Comparison of ENCODE assay signal across 1 cellular context in genomic region chr6:118581489-118581959, GRCh38.
TF ChIP-seq lines count a peak whose summit lies in the region.

No MANE protein-coding gene starts in this region.

TF ChIP-seq in K562, 482 proteins besides CTCF, POLR2A, EP300 and RAD21 (continued from another document):
- TF ChIP-seq KHSRP (IDR thresholded peaks at IDR 0.05) (no peak), RCOR1 (IDR thresholded peaks at IDR 0.05; ENCODE audit: borderline replicate concordance in 1 of 2, low read depth in 2 of 2, low read length in 2 of 2) (peak in 1 of 2 experiments; percentile 83; a peak in 2 of 4 replicates), CXXC5 (CRISPR knock-in tag; IDR thresholded peaks at IDR 0.05) (peak; percentile 50; the same call in 1 of the 2 replicates), SMARCA4 (IDR thresholded peaks at IDR 0.05) (peak; percentile 85), RBM14 (IDR thresholded peaks at IDR 0.05; ENCODE audit: borderline replicate concordance, insufficient read depth, low read depth, low read length) (no peak), SUPT5H (IDR thresholded peaks at IDR 0.05) (no peak), ZNF766 (CRISPR knock-in tag; conservative IDR thresholded peaks at IDR 0.05) (peak; percentile 70; the same call in 1 of the 2 replicates), SOX6 (IDR thresholded peaks at IDR 0.05) (peak; percentile 33; the same call in 1 of the 2 replicates), HMBOX1 (IDR thresholded peaks at IDR 0.05) (peak; percentile 65; the same call in 1 of the 2 replicates), JUND (IDR thresholded peaks at IDR 0.05; ENCODE audit: borderline replicate concordance, low read depth, low read length) (peak; percentile 94), JUND (tag; IDR thresholded peaks at IDR 0.05; ENCODE audit: borderline replicate concordance, low read depth, low read length) (peak; percentile 89; the same call in 1 of the 3 replicates), TEAD4 (IDR thresholded peaks at IDR 0.05; ENCODE audit: low read length) (peak; percentile 65; the same call in 1 of the 2 replicates), TEAD4 (CRISPR knock-in tag; IDR thresholded peaks at IDR 0.05; ENCODE audit: borderline replicate concordance) (no peak), ZNF282 (CRISPR knock-in tag; IDR thresholded peaks at IDR 0.05) (no peak), FOS (IDR thresholded peaks at IDR 0.05; ENCODE audit: extremely low read depth, insufficient read length) (peak; percentile 39), CBX5 (IDR thresholded peaks at IDR 0.05; ENCODE audit: borderline replicate concordance, low read depth) (no peak), ARID1B (IDR thresholded peaks at IDR 0.05) (peak; percentile 78), ZNF384 (IDR thresholded peaks at IDR 0.05; ENCODE audit: low read depth, low read length) (peak; percentile 67), CEBPG (CRISPR knock-in tag; IDR thresholded peaks at IDR 0.05) (peak; percentile 88), CEBPG (tag; conservative IDR thresholded peaks at IDR 0.05 in 1 of 2, IDR thresholded peaks at IDR 0.05 in 1 of 2) (peak; percentile 95), ZNF696 (CRISPR knock-in tag; conservative IDR thresholded peaks at IDR 0.05) (no peak), KDM1A (IDR thresholded peaks at IDR 0.05) (peak; percentile 65 to 75), SMARCE1 (IDR thresholded peaks at IDR 0.05) (peak; percentile 79), ARNT (IDR thresholded peaks at IDR 0.05) (no peak), CEBPB (tag; IDR thresholded peaks at IDR 0.05) (peak; percentile 99), TRIM24 (IDR thresholded peaks at IDR 0.05) (peak; percentile 40 to 73; a peak in 2 of 4 replicates), JUN (IDR thresholded peaks at IDR 0.05; ENCODE audit: borderline replicate concordance, low read depth, low read length) (peak; percentile 77), JUN (CRISPR knock-in tag; IDR thresholded peaks at IDR 0.05; ENCODE audit: borderline replicate concordance) (no peak), ATF3 (IDR thresholded peaks at IDR 0.05) (peak; percentile 85), ATF3 (CRISPR knock-in tag; conservative IDR thresholded peaks at IDR 0.05) (no peak), ILF3 (IDR thresholded peaks at IDR 0.05; ENCODE audit: borderline replicate concordance) (no peak), DACH1 (IDR thresholded peaks at IDR 0.05; ENCODE audit: partially characterized antibody) (peak; percentile 66)
- TF ChIP-seq, protein P1, sequence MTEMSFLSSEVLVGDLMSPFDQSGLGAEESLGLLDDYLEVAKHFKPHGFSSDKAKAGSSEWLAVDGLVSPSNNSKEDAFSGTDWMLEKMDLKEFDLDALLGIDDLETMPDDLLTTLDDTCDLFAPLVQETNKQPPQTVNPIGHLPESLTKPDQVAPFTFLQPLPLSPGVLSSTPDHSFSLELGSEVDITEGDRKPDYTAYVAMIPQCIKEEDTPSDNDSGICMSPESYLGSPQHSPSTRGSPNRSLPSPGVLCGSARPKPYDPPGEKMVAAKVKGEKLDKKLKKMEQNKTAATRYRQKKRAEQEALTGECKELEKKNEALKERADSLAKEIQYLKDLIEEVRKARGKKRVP (CRISPR knock-in tag; IDR thresholded peaks at IDR 0.05), result no peak
- TF ChIP-seq, protein P2, sequence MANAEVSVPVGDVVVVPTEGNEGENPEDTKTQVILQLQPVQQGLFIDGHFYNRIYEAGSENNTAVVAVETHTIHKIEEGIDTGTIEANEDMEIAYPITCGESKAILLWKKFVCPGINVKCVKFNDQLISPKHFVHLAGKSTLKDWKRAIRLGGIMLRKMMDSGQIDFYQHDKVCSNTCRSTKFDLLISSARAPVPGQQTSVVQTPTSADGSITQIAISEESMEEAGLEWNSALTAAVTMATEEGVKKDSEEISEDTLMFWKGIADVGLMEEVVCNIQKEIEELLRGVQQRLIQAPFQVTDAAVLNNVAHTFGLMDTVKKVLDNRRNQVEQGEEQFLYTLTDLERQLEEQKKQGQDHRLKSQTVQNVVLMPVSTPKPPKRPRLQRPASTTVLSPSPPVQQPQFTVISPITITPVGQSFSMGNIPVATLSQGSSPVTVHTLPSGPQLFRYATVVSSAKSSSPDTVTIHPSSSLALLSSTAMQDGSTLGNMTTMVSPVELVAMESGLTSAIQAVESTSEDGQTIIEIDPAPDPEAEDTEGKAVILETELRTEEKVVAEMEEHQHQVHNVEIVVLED (CRISPR knock-in tag; IDR thresholded peaks at IDR 0.05), result no peak
TF ChIP-seq in K562: peak in this region for 24.
